ENCODE assay signal across 8 cellular contexts in the genomic region with DNA sequence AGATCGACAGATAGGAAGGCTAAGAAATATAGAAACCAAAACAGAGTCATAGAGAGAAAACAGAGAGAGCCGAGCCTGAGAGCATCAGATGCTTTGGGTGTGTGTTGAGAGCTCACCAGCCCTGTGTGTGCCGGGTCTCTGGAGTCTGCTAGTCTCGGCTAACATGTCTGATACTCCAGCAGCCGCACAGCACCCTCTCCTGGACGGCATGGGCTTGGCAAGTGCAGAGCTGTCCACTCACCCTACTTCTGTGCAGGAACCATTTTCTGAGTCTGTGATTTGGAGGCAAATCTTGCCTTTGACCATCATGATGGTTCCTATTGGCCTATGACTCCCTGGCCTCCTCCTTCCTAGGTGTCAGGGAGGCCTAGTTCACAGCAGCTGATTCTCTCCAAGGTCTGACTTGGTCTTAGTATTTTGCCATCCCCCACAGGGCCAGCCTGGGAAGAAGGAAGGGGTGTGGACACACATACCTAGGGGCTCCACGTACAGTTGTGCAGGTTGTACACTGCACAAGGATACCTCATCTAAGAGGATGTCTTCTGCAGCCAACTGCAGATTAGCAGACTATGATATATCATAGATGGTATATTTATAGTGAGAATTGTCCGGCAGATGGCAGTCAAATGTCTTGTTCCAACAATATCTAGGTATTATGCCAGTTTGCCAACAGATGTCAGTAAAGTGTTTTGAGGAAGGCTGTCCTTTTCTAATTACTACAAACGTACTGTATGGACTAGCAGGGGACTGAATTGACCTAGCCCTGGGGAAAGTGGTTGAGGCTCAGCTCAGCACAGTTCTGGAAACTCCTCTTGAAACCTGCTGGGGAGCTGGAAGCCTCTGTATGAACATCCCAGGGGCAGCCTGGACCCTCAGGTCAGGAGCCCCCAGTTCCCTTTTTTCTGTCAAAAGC. TPM values are rescaled to one million over a fixed set of nuclear protein-coding genes. Genes with fewer than 3 reads are reported as not detected.
DNase-seq lines count a peak whose midpoint lies in the region; ATAC-seq and TF ChIP-seq lines count a peak whose summit lies in the region.

No MANE protein-coding gene starts in this region.

- H3K27me3 ChIP-seq in gastroesophageal sphincter, result no peaks in the 10 kb centered on the region
- H3K27me3 ChIP-seq in ovary, result no peaks in the 10 kb centered on the region
- no peaks in the 10 kb centered on the region for H3K27me3 ChIP-seq in thoracic aorta (replicated peaks; ENCODE audit: insufficient read depth)

- H3K9me3 ChIP-seq in gastroesophageal sphincter (no peaks in the 10 kb centered on the region), ovary (no peaks in the 10 kb centered on the region), thoracic aorta (no peaks in the 10 kb centered on the region)

- 2 to 9% methylated on average over 7 to 9 of the region's 9 CpGs for WGBS in gastroesophageal sphincter (ENCODE audit: low coverage in 1 of 2), 2 donors
- WGBS in ovary, 3 donors, result 7 to 16% (median 8%) methylated on average over 9 of the region's 9 CpGs

- no peaks in the 10 kb centered on the region for H3K36me3 Mint-ChIP-seq in HFFc6 (ENCODE audit: low read depth)

- H3K9me3 Mint-ChIP-seq in HFFc6, result no peaks in the 10 kb centered on the region

- intact Hi-C loops in ovary (cut with DNase I), result loop anchor here (5.0 to 10.0 kb wide), 4 partner anchors 131 to 254 kb away; partner anchors contain the start of gene C6orf89 (in 2 of the 4)

- peak; percentile 92 for TF ChIP-seq CTCF in HFFc6 (IDR thresholded peaks at IDR 0.05)
- TF ChIP-seq CTCF in gastroesophageal sphincter (IDR thresholded peaks at IDR 0.05), result peak in 3 of 4 experiments; percentile 88 to 92 (median 91)
- TF ChIP-seq CTCF in ovary (IDR thresholded peaks at IDR 0.05), result peak; percentile 70 to 81 (median 80)
- TF ChIP-seq CTCF in thoracic aorta (IDR thresholded peaks at IDR 0.05), result peak; percentile 82

- peak; percentile 97 for ATAC-seq in gastroesophageal sphincter
- peak; percentile 94 for ATAC-seq in thoracic aorta (ENCODE audit: insufficient number of reproducible peaks, low FRiP score, low read depth)

- no peak overlapping the region for H3K4me3 ChIP-seq in gastroesophageal sphincter
- H3K4me3 ChIP-seq in ovary, result no peak overlapping the region
- no peak overlapping the region for H3K4me3 ChIP-seq in thoracic aorta

- H3K27ac ChIP-seq in gastroesophageal sphincter, result peak overlapping the region; percentile 39 to 76 (median 68)
- H3K27ac ChIP-seq in ovary, result no peak overlapping the region
- peak overlapping the region; percentile 34 to 59 for H3K27ac ChIP-seq in thoracic aorta

- H3K36me3 ChIP-seq in gastroesophageal sphincter (no peaks in the 10 kb centered on the region), ovary (no peaks in the 10 kb centered on the region), thoracic aorta (no peaks in the 10 kb centered on the region)

- peaks cover 24% of the 10 kb centered on the region for H3K4me1 Mint-ChIP-seq in HFFc6 (ENCODE audit: low read depth)

- peak overlapping the region; percentile 14; the same call in 1 of the 2 replicates for H3K27ac Mint-ChIP-seq in HFFc6

- peak overlapping the region; percentile 23 for H3K4me3 Mint-ChIP-seq in HFFc6

- peaks cover 9% of the 10 kb centered on the region for H3K27me3 Mint-ChIP-seq in HFFc6 (ENCODE audit: insufficient read depth)

- peak; percentile 39 for DNase-seq in GM04503 (ENCODE audit: low read depth)
- peak; percentile 87 for DNase-seq in HFFc6
- DNase-seq in MV-4-11 (lab: John Stamatoyannopoulos, UW), result peak; percentile 89
- peak; percentile 88 for DNase-seq in SIG-M5 treated with dmso at 0.1 percent for 504 hours (lab: John Stamatoyannopoulos, UW; ENCODE audit: unreplicated experiment)
- DNase-seq in activated gamma-delta T cell (lab: John Stamatoyannopoulos, UW), result peak; percentile 42
- DNase-seq in ovary, result peak; percentile 89 to 94 (median 91)
- DNase-seq in thoracic aorta (ENCODE audit: low spot score), result peak; percentile 73

- no peak for TF ChIP-seq POLR2A in gastroesophageal sphincter (IDR thresholded peaks at IDR 0.05)
- TF ChIP-seq POLR2A in ovary (IDR thresholded peaks at IDR 0.05), result no peak

- no peak for TF ChIP-seq EP300 in gastroesophageal sphincter (IDR thresholded peaks at IDR 0.05)
- no peak for TF ChIP-seq EP300 in ovary (IDR thresholded peaks at IDR 0.05)

- H3K4me1 ChIP-seq in gastroesophageal sphincter (peaks cover 0 to 33% (median 0%) of the 10 kb centered on the region in 3 donors), ovary (ENCODE audit: insufficient read depth) (no peaks in the 10 kb centered on the region), thoracic aorta (ENCODE audit: control insufficient read depth in 1 of 2, low read depth in 2 of 2) (peaks cover 0 to 14% of the 10 kb centered on the region in 2 donors)

RNA-seq across cellular contexts. Expression of gene FGD2, which starts 13.0 kb away (rescaled TPM):
- total RNA-seq in HFFc6 (2021; fragmentation: NEBNext Ultra II Directional; extraction: Animal tissue kit (Norgen Biotek cat#: 25700)), result not detected
- total RNA-seq in gastroesophageal sphincter, result 10 to 100 TPM; 11.6 to 34.5 (median 22.5) TPM
- total RNA-seq in ovary, result 10 to 100 TPM in 3 of 7 donors, 1 to 10 TPM in 4; 3.4 to 13.6 (median 5.2) TPM
- polyA plus RNA-seq in ovary, result 1 to 10 TPM; 2.3 to 4.0 TPM
- 10 to 100 TPM; 27.5 to 52.5 TPM for total RNA-seq in thoracic aorta

RNA-seq across cellular contexts. Expression of gene MTCH1, which starts 32.4 kb away (rescaled TPM):
- total RNA-seq in HFFc6 (2021; fragmentation: NEBNext Ultra II Directional; extraction: Animal tissue kit (Norgen Biotek cat#: 25700)), result 100 to 1,000 TPM; 263 to 301 (median 281) TPM
- total RNA-seq in gastroesophageal sphincter (100 to 1,000 TPM; 185 to 242 (median 199) TPM), ovary (100 to 1,000 TPM; 127 to 223 (median 186) TPM), thoracic aorta (100 to 1,000 TPM; 237 to 273 TPM)
- polyA plus RNA-seq in ovary, result 100 to 1,000 TPM; 114 to 164 TPM

Comparison
In these comparisons a context has a peak if more than half of its experiments do, and no peak if none do; other contexts are left out.
1. DNase-seq: peak in every context shown above with its lines; median percentile 91 in ovary; 89 in MV-4-11; 88 in SIG-M5 treated with dmso at 0.1 percent for 504 hours; 87 in HFFc6; 73 in thoracic aorta; 42 in activated gamma-delta T cell; 39 in GM04503.
2. H3K27ac ChIP-seq: peak in gastroesophageal sphincter (4 of 4) and thoracic aorta (2 of 2); none in ovary (0 of 2).
3. Peak in every context shown above with its lines, with median percentiles within 50 percentile points of each other: CTCF ChIP-seq.